In genomic region chr6:107931894-107932293, GRCh38 we compare ENCODE assay signal across 1 cellular context.
TF ChIP-seq lines count a peak whose summit lies in the region.

No MANE protein-coding gene starts in this region.

TF ChIP-seq in HepG2, 621 proteins besides CTCF, POLR2A, EP300 and RAD21 (continued from another document and continues in another):
- TF ChIP-seq ZSCAN9 (CRISPR knock-in tag; IDR thresholded peaks at IDR 0.05; ENCODE audit: borderline replicate concordance) (0 out of 2 replicates have a peak, but pooled peaks have one; percentile 23), HDAC6 (IDR thresholded peaks at IDR 0.05; ENCODE audit: low read depth, low read length) (no peak), TBX3 (IDR thresholded peaks at IDR 0.05; ENCODE audit: borderline replicate concordance) (peak; percentile 20; the same call in 1 of the 2 replicates), ZMYM2 (CRISPR knock-in tag; IDR thresholded peaks at IDR 0.05) (no peak), PAXIP1 (CRISPR knock-in tag; conservative IDR thresholded peaks at IDR 0.05) (peak; percentile 64), CBFB (CRISPR knock-in tag; IDR thresholded peaks at IDR 0.05) (peak; percentile 67; the same call in 1 of the 2 replicates), ZNF331 (CRISPR knock-in tag; IDR thresholded peaks at IDR 0.05) (0 out of 2 replicates have a peak, but pooled peaks have one; percentile 59), YEATS2 (CRISPR knock-in tag; IDR thresholded peaks at IDR 0.05; ENCODE audit: borderline replicate concordance) (no peak), ZNF235 (CRISPR knock-in tag; IDR thresholded peaks at IDR 0.05; ENCODE audit: borderline replicate concordance) (no peak), THAP11 (CRISPR knock-in tag; IDR thresholded peaks at IDR 0.05) (peak; percentile 49; the same call in 1 of the 2 replicates), CREB1 (IDR thresholded peaks at IDR 0.05) (no peak), CREB1 (CRISPR knock-in tag; IDR thresholded peaks at IDR 0.05) (no peak), THAP8 (CRISPR knock-in tag; IDR thresholded peaks at IDR 0.05; ENCODE audit: borderline replicate concordance) (no peak), ZNF256 (CRISPR knock-in tag; conservative IDR thresholded peaks at IDR 0.05) (no peak), SSRP1 (CRISPR knock-in tag; IDR thresholded peaks at IDR 0.05) (no peak), ZGPAT (CRISPR knock-in tag; IDR thresholded peaks at IDR 0.05) (peak; percentile 67), RERE (CRISPR knock-in tag; IDR thresholded peaks at IDR 0.05; ENCODE audit: low read depth) (peak; percentile 64), ZNF280B (CRISPR knock-in tag; IDR thresholded peaks at IDR 0.05; ENCODE audit: borderline replicate concordance) (no peak), ZNF589 (CRISPR knock-in tag; conservative IDR thresholded peaks at IDR 0.05) (no peak), JARID2 (CRISPR knock-in tag; IDR thresholded peaks at IDR 0.05; ENCODE audit: insufficient replicate concordance) (no peak), GABPA (IDR thresholded peaks at IDR 0.05; ENCODE audit: low read depth, low read length) (no peak), GABPA (CRISPR knock-in tag; IDR thresholded peaks at IDR 0.05; ENCODE audit: low read depth) (no peak), HIC2 (CRISPR knock-in tag; IDR thresholded peaks at IDR 0.05; ENCODE audit: low read depth) (peak; percentile 59; the same call in 1 of the 2 replicates), THRA (CRISPR knock-in tag; IDR thresholded peaks at IDR 0.05; ENCODE audit: borderline replicate concordance) (peak; percentile 55; the same call in 1 of the 2 replicates), CEBPG (CRISPR knock-in tag; IDR thresholded peaks at IDR 0.05) (peak; percentile 44), SOX6 (IDR thresholded peaks at IDR 0.05) (no peak), SOX6 (CRISPR knock-in tag; IDR thresholded peaks at IDR 0.05) (peak; percentile 82), MNT (IDR thresholded peaks at IDR 0.05) (no peak), PRDM10 (CRISPR knock-in tag; IDR thresholded peaks at IDR 0.05; ENCODE audit: low read depth) (0 out of 2 replicates have a peak, but pooled peaks have one; percentile 43), TBP (CRISPR knock-in tag; IDR thresholded peaks at IDR 0.05) (no peak), HOMEZ (CRISPR knock-in tag; IDR thresholded peaks at IDR 0.05; ENCODE audit: low read depth) (peak; percentile 93)
